ENCODE assay signal across 9 cellular contexts in genomic region chr14:73743431-73743931, GRCh38. TPM values are rescaled to one million over a fixed set of nuclear protein-coding genes. Genes with fewer than 3 reads are reported as not detected.
DNase-seq lines count a peak whose midpoint lies in the region; ATAC-seq, FAIRE-seq and TF ChIP-seq lines count a peak whose summit lies in the region.
"Had no signal": no experiment of that assay in that cellular context is flagged by ENCODE, and none has a peak within 500 bp of the region (broad histone marks: within the 10 kb centered on the region; RNA-seq: fewer than 3 reads in every experiment).

No MANE protein-coding gene starts in this region.

- H3K36me3 ChIP-seq in kidney (ENCODE audit: control insufficient read depth in 1 of 2, insufficient read depth in 2 of 2, low read length in 2 of 2), result peaks cover 3 to 7% of the 10 kb centered on the region in 2 donors

- ATAC-seq in GM21576 (IDR thresholded peaks at IDR 0.05; ENCODE audit: unreplicated experiment), result peak; percentile 41

- H3K36me3 Mint-ChIP-seq in CD14-positive monocyte, result peaks cover 16 to 24% of the 10 kb centered on the region in 2 donors
- peaks cover 11% of the 10 kb centered on the region for H3K36me3 Mint-ChIP-seq in stimulated activated naive CD8-positive, alpha-beta T cell treated with anti-CD3 and anti-CD28 coated beads, Interleukin-15, Interleukin-2, amounts not matched to agents 100 ng/mL and 50 ng/mL, for 24 hours (ENCODE audit: low read depth)

- no peaks in the 10 kb centered on the region for H3K9me3 Mint-ChIP-seq in CD14-positive monocyte
- no peaks in the 10 kb centered on the region for H3K9me3 Mint-ChIP-seq in stimulated activated naive CD8-positive, alpha-beta T cell treated with anti-CD3 and anti-CD28 coated beads, Interleukin-15, Interleukin-2, amounts not matched to agents 100 ng/mL and 50 ng/mL, for 24 hours

- H3K27ac ChIP-seq in kidney (ENCODE audit: low read depth in 2 of 2, low read length in 2 of 2), result peak overlapping the region; percentile 45 to 90
- H3K27ac ChIP-seq: cardiac muscle cell had no signal

- no peak for FAIRE-seq in kidney (lab: Jason Lieb, UNC)

- no peak for DNase-seq in CD14-positive monocyte (ENCODE audit: low spot score)
- peak; percentile 85 for DNase-seq in NOMO-1 treated with DMSO at 0.1 percent for 48 hours (lab: John Stamatoyannopoulos, UW; ENCODE audit: unreplicated experiment)
- DNase-seq in activated gamma-delta T cell (lab: John Stamatoyannopoulos, UW), result peak; percentile 28
- DNase-seq in kidney, result peak; percentile 83
- DNase-seq in NCI-H2029 treated with DMSO at 0.1 percent for 48 hours (lab: John Stamatoyannopoulos, UW), result no peak
- no peak for DNase-seq in HT-29 (ENCODE audit: low spot score)

- no peak overlapping the region for H3K4me3 ChIP-seq in kidney (ENCODE audit: low read length in 2 of 2)
- H3K4me3 ChIP-seq: cardiac muscle cell had no signal

- H3K27ac Mint-ChIP-seq in CD14-positive monocyte, result peak overlapping the region; percentile 86 to 94 (median 92)
- peak overlapping the region; percentile 94 for H3K27ac Mint-ChIP-seq in stimulated activated naive CD8-positive, alpha-beta T cell treated with anti-CD3 and anti-CD28 coated beads, Interleukin-15, Interleukin-2, amounts not matched to agents 100 ng/mL and 50 ng/mL, for 24 hours

- no peak overlapping the region for H3K9ac ChIP-seq in kidney (ENCODE audit: low read length in 2 of 2)

- H3K4me1 ChIP-seq in kidney (ENCODE audit: control insufficient read depth in 1 of 2, insufficient read depth in 1 of 2, low read depth in 1 of 2, low read length in 2 of 2), result peaks cover 83 to 89% of the 10 kb centered on the region in 2 donors

- H3K4me1 Mint-ChIP-seq in CD14-positive monocyte, result peaks cover 88% of the 10 kb centered on the region
- peaks cover 88% of the 10 kb centered on the region for H3K4me1 Mint-ChIP-seq in stimulated activated naive CD8-positive, alpha-beta T cell treated with anti-CD3 and anti-CD28 coated beads, Interleukin-15, Interleukin-2, amounts not matched to agents 100 ng/mL and 50 ng/mL, for 24 hours (ENCODE audit: low read depth)

- intact Hi-C loops in CD14-positive monocyte (cut with micrococcal nuclease) (loop anchor here (5.0 kb wide), 2 partner anchors 44 to 84 kb away; no protein-coding TSS in a partner anchor), kidney (cut with DNase I) (no loop called here)

- no peak for TF ChIP-seq CTCF in CD14-positive monocyte (IDR thresholded peaks at IDR 0.05)
- TF ChIP-seq CTCF in kidney (IDR thresholded peaks at IDR 0.05; ENCODE audit: borderline replicate concordance, extremely low read depth, insufficient read depth), result no peak

- peak overlapping the region; percentile 55 to 82 for H3K4me3 Mint-ChIP-seq in CD14-positive monocyte
- H3K4me3 Mint-ChIP-seq in stimulated activated naive CD8-positive, alpha-beta T cell treated with anti-CD3 and anti-CD28 coated beads, Interleukin-15, Interleukin-2, amounts not matched to agents 100 ng/mL and 50 ng/mL, for 24 hours, result peak overlapping the region; percentile 76

- no peaks in the 10 kb centered on the region for H3K27me3 Mint-ChIP-seq in CD14-positive monocyte (ENCODE audit: low read depth in 3 of 3)
- no peaks in the 10 kb centered on the region for H3K27me3 Mint-ChIP-seq in stimulated activated naive CD8-positive, alpha-beta T cell treated with anti-CD3 and anti-CD28 coated beads, Interleukin-15, Interleukin-2, amounts not matched to agents 100 ng/mL and 50 ng/mL, for 24 hours

- H3K9me3 ChIP-seq in kidney (ENCODE audit: control insufficient read depth in 1 of 2, low read length in 2 of 2), result no peaks in the 10 kb centered on the region

RNA-seq across cellular contexts. Expression of gene PNMA1, which starts 29.3 kb away (rescaled TPM):
- polyA plus RNA-seq in CD14-positive monocyte, result 1 to 10 TPM; 4.4 to 6.4 TPM
- 53.1 TPM for total RNA-seq in kidney
- 34.6 TPM for polyA plus RNA-seq in kidney (ENCODE audit: insufficient read depth, low read depth, low replicate concordance)
- total RNA-seq in HT-29 (2014; rRNA removed; shearing (Covaris generic)), result 6.3 and 7.5 TPM in 2 replicates

Comparison
In these comparisons a context has a peak if more than half of its experiments do, and no peak if none do; other contexts are left out.
1. DNase-seq: peak in NOMO-1 treated with DMSO at 0.1 percent for 48 hours (single experiment), activated gamma-delta T cell (single experiment) and kidney (single experiment); none in CD14-positive monocyte (single experiment), NCI-H2029 treated with DMSO at 0.1 percent for 48 hours (single experiment) and HT-29 (single experiment).